8 cellular contexts compared by ENCODE assay signal in genomic region chr3:185976977-185977678, GRCh38. TPM values are rescaled to one million over a fixed set of nuclear protein-coding genes. Genes with fewer than 3 reads are reported as not detected.
A peak's percentile ranks its signal among the peaks of the same experiment; 100 is the strongest.
DNase-seq lines count a peak whose midpoint lies in the region; ATAC-seq and TF ChIP-seq lines count a peak whose summit lies in the region.

No MANE protein-coding gene starts in this region.

- H2AFZ ChIP-seq in KMS-11 (ENCODE audit: low read depth) (no peak overlapping the region), neuronal stem cell (ENCODE audit: low read length) (no peak overlapping the region)

- H2BK15ac ChIP-seq in neuronal stem cell (ENCODE audit: low read length), result no peak overlapping the region

- no peak overlapping the region for H3K14ac ChIP-seq in neuronal stem cell (ENCODE audit: low read length)

- peak; percentile 91 for ATAC-seq in GM21529 (IDR thresholded peaks at IDR 0.05; ENCODE audit: unreplicated experiment)

- H3K4me1 ChIP-seq in KMS-11 (ENCODE audit: low read depth, poor library complexity, severe bottlenecking) (no peaks in the 10 kb centered on the region), neuronal stem cell (ENCODE audit: control insufficient read depth in 2 of 2, insufficient read depth in 1 of 2, low read depth in 1 of 2, low read length in 2 of 2) (no peaks in the 10 kb centered on the region)

- peak; percentile 98 for TF ChIP-seq CTCF in KMS-11 (conservative IDR thresholded peaks at IDR 0.05; ENCODE audit: low read depth, low read length)
- TF ChIP-seq CTCF in fibroblast of pulmonary artery (IDR thresholded peaks at IDR 0.05; ENCODE audit: low read length, missing control alignments), result peak; percentile 97

- no peak overlapping the region for H3K9ac ChIP-seq in KMS-11
- H3K9ac ChIP-seq in neuronal stem cell (ENCODE audit: low read depth, low read length, poor library complexity), result no peak overlapping the region

- H3K79me2 ChIP-seq in KMS-11 (ENCODE audit: insufficient read depth, low read depth), result no peaks in the 10 kb centered on the region

- H2BK120ac ChIP-seq in neuronal stem cell (ENCODE audit: low read depth, low read length), result no peak overlapping the region

- H4K91ac ChIP-seq in neuronal stem cell (ENCODE audit: low read depth, low read length, poor library complexity), result no peak overlapping the region

- no peak overlapping the region for H2AK5ac ChIP-seq in neuronal stem cell (ENCODE audit: low read depth, low read length)

- no peak overlapping the region for H2BK5ac ChIP-seq in neuronal stem cell (ENCODE audit: low read length)

- H3K9me3 ChIP-seq in neuronal stem cell (replicated peaks in 1 of 2; ENCODE audit: control insufficient read depth in 2 of 2, insufficient read depth in 1 of 2, low read depth in 1 of 2, low read length in 2 of 2), result no peaks in the 10 kb centered on the region

- no peaks in the 10 kb centered on the region for H4K20me1 ChIP-seq in KMS-11 (ENCODE audit: insufficient read depth)

- no peak overlapping the region for H3K4ac ChIP-seq in neuronal stem cell (ENCODE audit: low read length)

- H3K4me2 ChIP-seq in KMS-11 (no peak overlapping the region), neuronal stem cell (ENCODE audit: insufficient read depth, low read length, poor library complexity, severe bottlenecking) (no peak overlapping the region)

- H3K79me1 ChIP-seq in neuronal stem cell (ENCODE audit: low read depth, low read length), result no peaks in the 10 kb centered on the region

- DNase-seq in DMS53 (lab: John Stamatoyannopoulos, UW) (peak; percentile 77), RPMI8226 (peak; percentile 84), fibroblast of pulmonary artery (ENCODE audit: low read depth) (peak; percentile 78), neuronal stem cell (ENCODE audit: low spot score) (peak; percentile 71), stromal cell of bone marrow (ENCODE audit: low read depth) (peak; percentile 51)
- DNase-seq in activated T-helper 1 cell treated with anti-CD3 and anti-CD28 coated beads, Interleukin-2, amount 50 U/mL, for 16 hours (ENCODE audit: low read depth in 1 of 2, low spot score in 1 of 2), result peak; percentile 72

- H3K4me3 ChIP-seq in KMS-11 (IDR thresholded peaks at IDR 0.05; ENCODE audit: insufficient read depth, low read depth, low read length), result no peak overlapping the region
- H3K4me3 ChIP-seq in fibroblast of pulmonary artery (replicated peaks; ENCODE audit: low read depth, low read length), result no peak overlapping the region
- no peak overlapping the region for H3K4me3 ChIP-seq in neuronal stem cell (ENCODE audit: low read length in 2 of 2)

- no peak overlapping the region for H2BK12ac ChIP-seq in neuronal stem cell (ENCODE audit: low read length)

- no peaks in the 10 kb centered on the region for H3K27me3 ChIP-seq in KMS-11 (ENCODE audit: insufficient read depth, low read depth)
- peaks cover 0 to 31% (median 0%) of the 10 kb centered on the region in 3 experiments for H3K27me3 ChIP-seq in neuronal stem cell (ENCODE audit: control insufficient read depth in 3 of 3, insufficient read depth in 3 of 3, low read depth in 1 of 3, low read length in 3 of 3)

- H3K27ac ChIP-seq in KMS-11, result no peak overlapping the region
- H3K27ac ChIP-seq in neuronal stem cell (replicated peaks; ENCODE audit: low read length), result no peak overlapping the region

- H3K18ac ChIP-seq in neuronal stem cell (ENCODE audit: low read length), result no peak overlapping the region

- 100% methylated on average over 1 of the region's 6 CpGs; no CpG with 5 or more reads in 1 of the 2 donors for WGBS in neuronal stem cell (ENCODE audit: extremely low coverage in 2 of 2, insufficient read length in 2 of 2, insufficient replicate concordance in 1 of 2), 2 donors

- no peaks in the 10 kb centered on the region for H3K36me3 ChIP-seq in KMS-11 (ENCODE audit: insufficient read depth)
- no peaks in the 10 kb centered on the region for H3K36me3 ChIP-seq in neuronal stem cell (replicated peaks in 1 of 2; ENCODE audit: control insufficient read depth in 2 of 2, insufficient read depth in 2 of 2, low read length in 2 of 2)

- H3K23ac ChIP-seq in neuronal stem cell (ENCODE audit: low read depth, low read length, poor library complexity), result no peak overlapping the region

- H4K8ac ChIP-seq in neuronal stem cell (ENCODE audit: low read depth, low read length), result no peak overlapping the region

RNA-seq across cellular contexts. Expression of gene TRA2B, which starts 39.3 kb away (rescaled TPM):
- 305 TPM for polyA plus RNA-seq in neuronal stem cell (2013, experiment 1 of 2)
- polyA plus RNA-seq in neuronal stem cell (2013, experiment 2 of 2), result 338 TPM
